Comparison of ENCODE assay signal across 1 cellular context in genomic region chr16:3570420-3571062, GRCh38.
TF ChIP-seq lines count a peak whose summit lies in the region.

No MANE protein-coding gene starts in this region.

TF ChIP-seq in K562, 482 proteins besides CTCF, POLR2A, EP300 and RAD21:
- TF ChIP-seq ZNF324 (CRISPR knock-in tag; IDR thresholded peaks at IDR 0.05) = peak; percentile 96
- TF ChIP-seq MYC (IDR thresholded peaks at IDR 0.05; ENCODE audit: low read depth, low read length) = no peak
- no peak for TF ChIP-seq MYC (CRISPR knock-in tag; IDR thresholded peaks at IDR 0.05; ENCODE audit: borderline replicate concordance, low read depth)
- TF ChIP-seq CBX3 (IDR thresholded peaks at IDR 0.05; ENCODE audit: borderline replicate concordance in 1 of 2, low read length in 2 of 2) = peak in 1 of 2 experiments; percentile 52; a peak in 2 of 3 replicates
- TF ChIP-seq NR3C1 (CRISPR knock-in tag; IDR thresholded peaks at IDR 0.05) = no peak
- no peak for TF ChIP-seq ELK3 (CRISPR knock-in tag; IDR thresholded peaks at IDR 0.05)
- no peak for TF ChIP-seq CREM (IDR thresholded peaks at IDR 0.05; ENCODE audit: low read depth)
- TF ChIP-seq CBX5 (IDR thresholded peaks at IDR 0.05; ENCODE audit: borderline replicate concordance, low read depth) = peak; percentile 19; the same call in 1 of the 2 replicates
- TF ChIP-seq CEBPB (tag; IDR thresholded peaks at IDR 0.05) = no peak
- TF ChIP-seq RBM39 (optimal IDR thresholded peaks at IDR 0.05; ENCODE audit: low read depth, low read length) = no peak
- TF ChIP-seq SAFB2 (IDR thresholded peaks at IDR 0.05; ENCODE audit: borderline replicate concordance, low read depth, low read length, severe bottlenecking) = no peak
- no peak for TF ChIP-seq HINFP (tag; conservative IDR thresholded peaks at IDR 0.05; ENCODE audit: low read depth)
- TF ChIP-seq ZNF24 (IDR thresholded peaks at IDR 0.05) = no peak
- no peak for TF ChIP-seq ZBTB34 (CRISPR knock-in tag; IDR thresholded peaks at IDR 0.05)
- no peak for TF ChIP-seq SETDB1 (IDR thresholded peaks at IDR 0.05; ENCODE audit: low read length)
- no peak for TF ChIP-seq KDM5B (IDR thresholded peaks at IDR 0.05; ENCODE audit: insufficient replicate concordance, low read depth, low read length)
- no peak for TF ChIP-seq ZBTB40 (IDR thresholded peaks at IDR 0.05)
- TF ChIP-seq ZBTB40 (CRISPR knock-in tag; IDR thresholded peaks at IDR 0.05) = no peak
- TF ChIP-seq TSHZ1 (CRISPR knock-in tag; IDR thresholded peaks at IDR 0.05) = no peak
- no peak for TF ChIP-seq NEUROD1 (IDR thresholded peaks at IDR 0.05; ENCODE audit: borderline replicate concordance, low read depth, low read length, partially characterized antibody)
- TF ChIP-seq EP400 (IDR thresholded peaks at IDR 0.05) = no peak
- no peak for TF ChIP-seq KAT8 (IDR thresholded peaks at IDR 0.05; ENCODE audit: low read depth)
- TF ChIP-seq ETS1 (conservative IDR thresholded peaks at IDR 0.05; ENCODE audit: control insufficient read depth, low read depth, low read length) = no peak
- no peak for TF ChIP-seq POLR2AphosphoS5 (IDR thresholded peaks at IDR 0.05; ENCODE audit: control insufficient read depth, insufficient read depth, low read depth, low read length)
- TF ChIP-seq MTA1 (IDR thresholded peaks at IDR 0.05; ENCODE audit: borderline replicate concordance) = no peak
- no peak for TF ChIP-seq PYGO2 (tag; IDR thresholded peaks at IDR 0.05)
- no peak for TF ChIP-seq PHF20 (IDR thresholded peaks at IDR 0.05; ENCODE audit: partially characterized antibody)
- TF ChIP-seq CBFB (CRISPR knock-in tag; IDR thresholded peaks at IDR 0.05) = no peak
- TF ChIP-seq ETV1 (tag; conservative IDR thresholded peaks at IDR 0.05; ENCODE audit: low read depth) = no peak
- TF ChIP-seq RFX1 (IDR thresholded peaks at IDR 0.05) = no peak
- 0 out of 2 replicates have a peak, but pooled peaks have one; percentile 42 for TF ChIP-seq TRIM28 (IDR thresholded peaks at IDR 0.05)
- TF ChIP-seq USF2 (CRISPR knock-in tag; IDR thresholded peaks at IDR 0.05) = no peak
- TF ChIP-seq SP1 (CRISPR knock-in tag; IDR thresholded peaks at IDR 0.05) = no peak
- TF ChIP-seq HLTF (IDR thresholded peaks at IDR 0.05) = no peak
TF ChIP-seq in K562: peak in this region for 4.
